1 cellular context compared by ENCODE assay signal in the genomic region with DNA sequence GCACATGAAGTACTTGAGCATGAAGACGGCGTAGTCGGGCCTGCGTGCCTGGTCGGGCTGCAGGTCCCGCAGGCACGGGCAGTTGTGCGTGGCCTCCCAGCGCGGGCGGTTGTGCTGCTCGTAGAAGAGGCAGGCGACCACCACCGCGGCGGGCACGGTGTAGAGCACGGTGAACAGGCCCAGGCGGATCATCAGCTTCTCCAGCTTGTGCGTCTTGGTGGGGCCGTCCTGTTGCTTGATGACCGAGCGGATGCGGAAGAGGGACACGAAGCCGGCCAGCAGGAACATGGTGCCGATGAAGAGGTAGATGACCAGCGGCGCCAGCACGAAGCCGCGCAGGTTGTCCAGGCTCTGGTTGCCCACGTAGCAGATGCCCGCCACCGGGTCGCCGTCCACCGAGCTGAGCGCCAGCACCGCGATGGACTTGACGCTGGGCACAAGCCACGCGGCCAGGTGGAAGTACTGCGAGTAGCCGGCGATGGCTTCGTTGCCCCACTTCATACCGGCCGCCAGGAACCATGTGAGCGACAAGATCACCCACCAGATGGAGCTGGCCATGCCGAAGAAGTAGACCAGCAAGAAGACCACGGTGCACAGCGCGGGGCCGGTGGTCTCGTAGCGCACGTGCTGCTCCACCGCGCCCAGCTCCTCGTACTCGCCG.
A peak's percentile ranks its signal among the peaks of the same experiment; 100 is the strongest.
TF ChIP-seq lines count a peak whose summit lies in the region.

No MANE protein-coding gene starts in this region.

TF ChIP-seq in WTC11, 78 proteins besides CTCF, POLR2A, EP300 and RAD21 (continued from another document):
- TF ChIP-seq EMX1 (CRISPR knock-in tag; IDR thresholded peaks at IDR 0.05) (no peak), CREB1 (CRISPR knock-in tag; IDR thresholded peaks at IDR 0.05) (peak; percentile 60; the same call in 1 of the 2 replicates)
- TF ChIP-seq, protein P1, sequence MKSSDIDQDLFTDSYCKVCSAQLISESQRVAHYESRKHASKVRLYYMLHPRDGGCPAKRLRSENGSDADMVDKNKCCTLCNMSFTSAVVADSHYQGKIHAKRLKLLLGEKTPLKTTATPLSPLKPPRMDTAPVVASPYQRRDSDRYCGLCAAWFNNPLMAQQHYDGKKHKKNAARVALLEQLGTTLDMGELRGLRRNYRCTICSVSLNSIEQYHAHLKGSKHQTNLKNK (CRISPR knock-in tag; IDR thresholded peaks at IDR 0.05): no peak
